ENCODE assay signal across 1 cellular context in the genomic region with DNA sequence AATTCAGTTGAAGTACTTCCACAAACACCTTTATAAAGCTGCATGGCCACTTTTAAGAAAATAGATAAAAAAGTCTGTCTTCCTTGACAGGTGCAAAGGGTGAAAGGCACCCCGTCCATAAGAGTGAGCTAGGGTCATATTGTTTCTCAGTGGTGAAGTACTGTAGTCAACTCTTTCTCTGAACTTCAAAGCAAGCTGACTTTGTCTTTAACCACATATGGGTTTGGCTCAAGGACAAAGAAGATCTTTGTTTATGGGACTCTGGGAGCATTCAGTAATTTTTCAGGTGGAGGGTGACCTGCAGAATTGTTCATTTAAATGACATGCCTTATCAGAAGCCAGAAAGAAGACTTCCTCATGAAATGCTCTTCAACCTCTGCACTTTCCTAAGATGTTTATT.
TF ChIP-seq lines count a peak whose summit lies in the region.

No MANE protein-coding gene starts in this region.

TF ChIP-seq in HepG2, 621 proteins besides CTCF, POLR2A, EP300 and RAD21 (continued from another document):
- TF ChIP-seq, protein P1, sequence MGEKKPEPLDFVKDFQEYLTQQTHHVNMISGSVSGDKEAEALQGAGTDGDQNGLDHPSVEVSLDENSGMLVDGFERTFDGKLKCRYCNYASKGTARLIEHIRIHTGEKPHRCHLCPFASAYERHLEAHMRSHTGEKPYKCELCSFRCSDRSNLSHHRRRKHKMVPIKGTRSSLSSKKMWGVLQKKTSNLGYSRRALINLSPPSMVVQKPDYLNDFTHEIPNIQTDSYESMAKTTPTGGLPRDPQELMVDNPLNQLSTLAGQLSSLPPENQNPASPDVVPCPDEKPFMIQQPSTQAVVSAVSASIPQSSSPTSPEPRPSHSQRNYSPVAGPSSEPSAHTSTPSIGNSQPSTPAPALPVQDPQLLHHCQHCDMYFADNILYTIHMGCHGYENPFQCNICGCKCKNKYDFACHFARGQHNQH (CRISPR knock-in tag; IDR thresholded peaks at IDR 0.05) = no peak
- TF ChIP-seq KDM5A (IDR thresholded peaks at IDR 0.05; ENCODE audit: borderline replicate concordance, low read length) (no peak), GATAD2A (CRISPR knock-in tag; IDR thresholded peaks at IDR 0.05) (peak; percentile 40; the same call in 1 of the 2 replicates), ZBTB21 (CRISPR knock-in tag; IDR thresholded peaks at IDR 0.05) (no peak), FOXP1 (IDR thresholded peaks at IDR 0.05) (no peak), FOXP1 (CRISPR knock-in tag; IDR thresholded peaks at IDR 0.05) (peak; percentile 15; the same call in 1 of the 2 replicates), ZFP36L2 (CRISPR knock-in tag; IDR thresholded peaks at IDR 0.05) (no peak)
